In the genomic region with DNA sequence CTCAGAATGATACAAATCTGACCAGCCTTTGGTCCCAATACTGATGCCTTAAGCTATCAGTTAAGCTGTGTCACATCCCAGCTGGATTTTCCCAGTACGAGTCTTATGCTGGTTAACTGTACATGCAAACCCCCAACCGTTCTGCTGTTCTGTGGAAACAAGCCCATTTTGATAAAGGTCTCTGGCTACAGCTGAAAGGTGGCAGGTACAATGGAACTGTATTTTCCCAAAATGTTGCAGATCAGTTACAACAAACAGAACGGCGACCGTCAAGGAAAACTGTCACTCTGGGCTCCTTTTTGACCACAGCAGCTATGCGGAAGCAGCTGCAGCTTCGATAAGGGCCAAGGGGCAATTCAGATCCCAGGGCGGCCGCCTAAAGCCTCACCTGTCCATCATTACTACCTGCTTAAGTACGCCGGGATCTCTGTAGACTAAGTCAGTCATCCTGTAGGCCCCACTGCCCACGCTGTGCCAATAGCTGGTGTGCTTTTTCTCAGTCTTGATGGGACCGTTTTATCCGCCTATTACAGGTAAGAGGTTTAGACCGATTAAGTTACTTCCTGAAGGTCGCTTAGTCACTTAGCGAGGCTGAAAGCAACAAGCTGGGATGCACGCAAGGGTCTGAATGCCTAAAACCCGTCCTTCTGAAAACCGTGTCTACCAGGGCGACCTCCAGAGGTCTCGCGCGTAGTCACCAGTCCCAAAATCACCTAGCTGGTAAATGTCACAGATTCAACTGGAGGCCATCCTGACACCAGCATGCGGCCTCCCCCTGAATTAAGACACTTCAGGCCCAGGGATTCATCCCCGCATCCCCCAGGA, we compare ENCODE assay signal across 8 cellular contexts. TPM values are rescaled to one million over a fixed set of nuclear protein-coding genes. Genes with fewer than 3 reads are reported as not detected.
DNase-seq lines count a peak whose midpoint lies in the region; ATAC-seq, FAIRE-seq and TF ChIP-seq lines count a peak whose summit lies in the region.

No MANE protein-coding gene starts in this region.

- peak; percentile 21 for ATAC-seq in GM19452 (IDR thresholded peaks at IDR 0.05; ENCODE audit: unreplicated experiment)

- TF ChIP-seq POLR2A in breast epithelium (IDR thresholded peaks at IDR 0.05), result no peak

- FAIRE-seq in D721Med (lab: Jason Lieb, UNC), result no peak

- peak; percentile 14 for TF ChIP-seq CTCF in D721Med (IDR thresholded peaks at IDR 0.05; ENCODE audit: insufficient read depth, missing control alignments)
- TF ChIP-seq CTCF in breast epithelium (IDR thresholded peaks at IDR 0.05), result no peak

- H3K4me1 ChIP-seq in HUES64 (ENCODE audit: insufficient read depth, low read length) (peaks cover 5% of the 10 kb centered on the region; the same call in 1 of the 2 replicates), breast epithelium (peaks cover 0 to 10% of the 10 kb centered on the region in 2 donors)

- peak overlapping the region; percentile 94 for H3K9ac ChIP-seq in HUES64 (ENCODE audit: low read depth, low read length)

- H3K27ac ChIP-seq in HUES64 (ENCODE audit: low read depth, low read length) (peak overlapping the region; percentile 78), breast epithelium (peak overlapping the region; percentile 86 to 89)

- peak overlapping the region; percentile 97 for H3K4me3 ChIP-seq in HUES64 (ENCODE audit: low read length)
- H3K4me3 ChIP-seq in breast epithelium, result peak overlapping the region; percentile 77 to 92 (median 91)

- WGBS in HUES64, result 3% methylated on average over 26 of the region's 26 CpGs

- no peak for DNase-seq in D721Med (ENCODE audit: insufficient read length, low spot score)
- peak in 4 of 5 donors; percentile 40 to 82 (median 44) for DNase-seq in T-helper 1 cell
- DNase-seq in breast epithelium (ENCODE audit: low spot score in 2 of 2), result no peak
- peak; percentile 65 for DNase-seq in kidney tubule cell (ENCODE audit: low spot score)
- DNase-seq in stimulated activated CD4-positive, alpha-beta T cell treated with anti-CD3 and anti-CD28 coated beads, Interleukin-2, amount 100 ng/mL, for 4 hours (ENCODE audit: low read depth), result peak; percentile 53
- no peak for DNase-seq in NCI-H446 treated with DMSO at 0.1 percent for 48 hours (lab: John Stamatoyannopoulos, UW)

- no peaks in the 10 kb centered on the region for H3K9me3 ChIP-seq in HUES64 (ENCODE audit: insufficient read depth, low read depth, low read length)
- no peaks in the 10 kb centered on the region for H3K9me3 ChIP-seq in breast epithelium

- intact Hi-C loops in breast epithelium (cut with DNase I; ENCODE audit: low total_unique reads), result no loop called here

- H3K27me3 ChIP-seq in HUES64 (ENCODE audit: insufficient read depth, low read length) (peaks cover 6% of the 10 kb centered on the region; the same call in 1 of the 2 replicates), breast epithelium (no peaks in the 10 kb centered on the region)

- peaks cover 46% of the 10 kb centered on the region for H3K36me3 ChIP-seq in HUES64 (ENCODE audit: insufficient read depth, low read length)
- no peaks in the 10 kb centered on the region for H3K36me3 ChIP-seq in breast epithelium

RNA-seq across cellular contexts. Expression of a gene that starts 11.1 kb away (rescaled TPM):
- 5.9 TPM for polyA plus RNA-seq in HUES64 (2013, experiment 1 of 2)
- 7.2 TPM for polyA plus RNA-seq in HUES64 (2013, experiment 2 of 2)
- 10 to 100 TPM in 1 of 3 donors, 1 to 10 TPM in 2; 6.9 to 18.6 (median 8.0) TPM for total RNA-seq in breast epithelium

RNA-seq across cellular contexts. Expression of a gene that starts 28.0 kb away (rescaled TPM):
- polyA plus RNA-seq in HUES64 (2013, experiment 1 of 2), result 23.9 TPM
- polyA plus RNA-seq in HUES64 (2013, experiment 2 of 2), result 22.3 TPM
- 10 to 100 TPM; 22.0 to 27.8 (median 27.1) TPM for total RNA-seq in breast epithelium

Comparison
In these comparisons a context has a peak if more than half of its experiments do, and no peak if none do; other contexts are left out.
1. DNase-seq: peak in T-helper 1 cell (4 of 5), kidney tubule cell (single experiment) and stimulated activated CD4-positive, alpha-beta T cell treated with anti-CD3 and anti-CD28 coated beads, Interleukin-2, amount 100 ng/mL, for 4 hours (single experiment); none in D721Med (single experiment), breast epithelium (0 of 2) and NCI-H446 treated with DMSO at 0.1 percent for 48 hours (single experiment).